In the genomic region with DNA sequence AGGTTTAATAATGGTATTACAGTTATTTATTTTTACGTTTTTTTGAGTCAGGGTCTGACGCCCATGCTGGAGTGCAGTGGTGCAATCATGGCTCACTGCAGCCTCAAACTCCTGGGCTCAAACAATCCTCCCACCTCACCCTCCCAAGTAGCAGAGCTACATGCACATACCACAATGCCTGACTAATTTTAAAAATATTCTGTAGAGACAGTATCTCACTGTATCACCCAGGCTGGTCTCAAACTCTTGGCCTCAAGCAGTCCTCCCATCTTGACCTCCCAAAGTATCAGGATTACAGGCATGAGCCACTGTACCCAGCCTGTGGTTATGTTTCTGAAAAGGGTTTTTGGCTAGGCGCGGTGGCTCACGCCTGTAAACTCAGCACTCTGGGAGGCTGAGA, we compare ENCODE assay signal across 15 cellular contexts.
DNase-seq lines count a peak whose midpoint lies in the region; ATAC-seq and TF ChIP-seq lines count a peak whose summit lies in the region.
"Had no signal": no experiment of that assay in that cellular context is flagged by ENCODE, and none has a peak within 500 bp of the region (broad histone marks: within the 10 kb centered on the region; RNA-seq: fewer than 3 reads in every experiment).

No MANE protein-coding gene starts in this region.

- H3K36me3 ChIP-seq in HCT116 (ENCODE audit: control insufficient read depth in 1 of 2, insufficient read depth in 2 of 2, low read length in 2 of 2) (no peaks in the 10 kb centered on the region), GM23248 (ENCODE audit: low read depth) (no peaks in the 10 kb centered on the region)

- H3K9me2 ChIP-seq in HCT116 (ENCODE audit: insufficient read depth), result no peaks in the 10 kb centered on the region
- no peaks in the 10 kb centered on the region for H3K9me2 ChIP-seq in GM23248 (ENCODE audit: insufficient read depth)

- no peaks in the 10 kb centered on the region for H4K20me1 ChIP-seq in HCT116 (ENCODE audit: insufficient read depth)
- no peaks in the 10 kb centered on the region for H4K20me1 ChIP-seq in GM23248 (ENCODE audit: insufficient read depth)

- CTCF ChIA-PET in HCT116 (lab: Charles Lee), result no interaction called here

- peaks cover under 1% of the 10 kb centered on the region; the same call in 1 of the 2 replicates for H3F3A ChIP-seq in GM23248 (ENCODE audit: insufficient read depth)

- H3K27me3 ChIP-seq in HCT116 (ENCODE audit: insufficient read depth, low read length) (no peaks in the 10 kb centered on the region), GM23248 (replicated peaks; ENCODE audit: insufficient read depth) (no peaks in the 10 kb centered on the region)

- in situ Hi-C loops in GM23248 (cut with MboI), result no loop called here

- H3K9me3 ChIP-seq in HCT116 (ENCODE audit: control insufficient read depth in 1 of 2, insufficient read depth in 1 of 2, low read depth in 1 of 2, low read length in 2 of 2) (no peaks in the 10 kb centered on the region), GM23248 (ENCODE audit: low read depth) (no peaks in the 10 kb centered on the region)
- H3K9me3 ChIP-seq: Caco-2 had no signal

- DNase-seq in HCT116 (ENCODE audit: low read depth, low spot score) (no peak), NCI-H226 (peak; percentile 67), kidney tubule cell (ENCODE audit: low spot score) (peak; percentile 16), AG20443 (ENCODE audit: low spot score) (no peak), GM23248 (no peak), midbrain (lab: John Stamatoyannopoulos, UW) (no peak)
- DNase-seq: ACHN; AML-193; Caco-2; CD4-positive, alpha-beta T cell; DMS153; DMS79; HCEC 1CT; KG1 had no signal

- H3K9ac ChIP-seq in HCT116 (ENCODE audit: low read length) (no peak overlapping the region), GM23248 (no peak overlapping the region)

- no peak for TF ChIP-seq RAD21 in HCT116 (IDR thresholded peaks at IDR 0.05; ENCODE audit: low read depth)

- POLR2A ChIA-PET in HCT116 (lab: Charles Lee), result no interaction called here

- H3K4me2 ChIP-seq in HCT116 (ENCODE audit: low read length) (no peak overlapping the region), GM23248 (ENCODE audit: unreplicated experiment) (no peak overlapping the region)

- H3K4me3 ChIP-seq in HCT116 (replicated peaks in 1 of 2; ENCODE audit: low read depth in 1 of 2, low read length in 2 of 2) (no peak overlapping the region), GM23248 (no peak overlapping the region)

- ATAC-seq in HCT116, result peak; percentile 50; the same call in 1 of the 2 replicates

- WGBS in GM23248 (ENCODE audit: low coverage in 1 of 2, low lambda C conversion rate in 2 of 2, missing lambda C conversion rate in 2 of 2), 2 experiments, result 92 to 95% methylated on average over 5 of the region's 5 CpGs

- RAD21 ChIA-PET in HCT116 (lab: Charles Lee; ENCODE audit: low non-redundant PET in 1 of 2, low total read pairs in 2 of 2, uncharacterized antibody in 2 of 2, unreplicated experiment in 2 of 2), result no interaction called here

- H3K27ac ChIP-seq in HCT116 (ENCODE audit: low read depth, low read length), result no peak overlapping the region
- no peak overlapping the region for H3K27ac ChIP-seq in GM23248
- H3K27ac ChIP-seq: C4-2B had no signal

- no TSS peak for BruUV-seq in HCT116 (replicated peaks; lab: Mats Ljungman, UMichigan)

- no peak for TF ChIP-seq CTCF in HCT116 (IDR thresholded peaks at IDR 0.05 in 2 of 3, conservative IDR thresholded peaks at IDR 0.05 in 1 of 3; ENCODE audit: borderline replicate concordance in 1 of 3, insufficient read depth in 1 of 3, low read depth in 2 of 3, low read length in 2 of 3)

- intact Hi-C loops in HCT116 (cut with micrococcal nuclease), result loop anchor here (10.0 kb wide), 1 partner anchor 85 kb away; no protein-coding TSS in a partner anchor

- H3K79me2 ChIP-seq in HCT116 (ENCODE audit: insufficient read depth, low read length) (no peaks in the 10 kb centered on the region), GM23248 (ENCODE audit: insufficient read depth) (no peaks in the 10 kb centered on the region)

- no peak for TF ChIP-seq POLR2A in HCT116 (IDR thresholded peaks at IDR 0.05; ENCODE audit: borderline replicate concordance, extremely low read depth, insufficient read depth, insufficient read length)

- H3K4me1 ChIP-seq in HCT116 (ENCODE audit: control insufficient read depth in 1 of 2, insufficient read depth in 2 of 2, low read length in 2 of 2) (no peaks in the 10 kb centered on the region), GM23248 (ENCODE audit: insufficient read depth) (peaks cover 2% of the 10 kb centered on the region)
- H3K4me1 ChIP-seq: Caco-2 had no signal

- H2AFZ ChIP-seq in HCT116 (ENCODE audit: low read depth, low read length, poor library complexity, severe bottlenecking) (no peak overlapping the region), GM23248 (no peak overlapping the region)

TF ChIP-seq in HCT116, 20 proteins besides CTCF, POLR2A, EP300 and RAD21:
- no peak for TF ChIP-seq EZH2phosphoT487 (IDR thresholded peaks at IDR 0.05; ENCODE audit: borderline replicate concordance)
- no peak for TF ChIP-seq JUND (IDR thresholded peaks at IDR 0.05)
- TF ChIP-seq, protein P1, sequence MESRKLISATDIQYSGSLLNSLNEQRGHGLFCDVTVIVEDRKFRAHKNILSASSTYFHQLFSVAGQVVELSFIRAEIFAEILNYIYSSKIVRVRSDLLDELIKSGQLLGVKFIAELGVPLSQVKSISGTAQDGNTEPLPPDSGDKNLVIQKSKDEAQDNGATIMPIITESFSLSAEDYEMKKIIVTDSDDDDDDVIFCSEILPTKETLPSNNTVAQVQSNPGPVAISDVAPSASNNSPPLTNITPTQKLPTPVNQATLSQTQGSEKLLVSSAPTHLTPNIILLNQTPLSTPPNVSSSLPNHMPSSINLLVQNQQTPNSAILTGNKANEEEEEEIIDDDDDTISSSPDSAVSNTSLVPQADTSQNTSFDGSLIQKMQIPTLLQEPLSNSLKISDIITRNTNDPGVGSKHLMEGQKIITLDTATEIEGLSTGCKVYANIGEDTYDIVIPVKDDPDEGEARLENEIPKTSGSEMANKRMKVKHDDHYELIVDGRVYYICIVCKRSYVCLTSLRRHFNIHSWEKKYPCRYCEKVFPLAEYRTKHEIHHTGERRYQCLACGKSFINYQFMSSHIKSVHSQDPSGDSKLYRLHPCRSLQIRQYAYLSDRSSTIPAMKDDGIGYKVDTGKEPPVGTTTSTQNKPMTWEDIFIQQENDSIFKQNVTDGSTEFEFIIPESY (IDR thresholded peaks at IDR 0.05; ENCODE audit: extremely low read depth, insufficient replicate concordance, low read length), result no peak
TF ChIP-seq in HCT116: peak in this region for 0.

Comparison
In these comparisons a context has a peak if more than half of its experiments do, and no peak if none do; other contexts are left out.
1. DNase-seq: peak in NCI-H226 (single experiment) and kidney tubule cell (single experiment); none in HCT116 (single experiment), AG20443 (single experiment), GM23248 (single experiment) and midbrain (single experiment).